19 cellular contexts compared by ENCODE assay signal in genomic region chr6:7546383-7546782, GRCh38. TPM values are rescaled to one million over a fixed set of nuclear protein-coding genes. Genes with fewer than 3 reads are reported as not detected.
A peak's percentile ranks its signal among the peaks of the same experiment; 100 is the strongest.
DNase-seq lines count a peak whose midpoint lies in the region; ATAC-seq and TF ChIP-seq lines count a peak whose summit lies in the region.
"Had no signal": no experiment of that assay in that cellular context is flagged by ENCODE, and none has a peak within 500 bp of the region (broad histone marks: within the 10 kb centered on the region; RNA-seq: fewer than 3 reads in every experiment).

No MANE protein-coding gene starts in this region.

- H3K27me3 ChIP-seq in heart left ventricle (peaks cover under 1 to 81% (median 26%) of the 10 kb centered on the region in 9 donors), breast epithelium (no peaks in the 10 kb centered on the region), hepatocyte (no peaks in the 10 kb centered on the region), transverse colon (peaks cover 26% of the 10 kb centered on the region), dorsolateral prefrontal cortex (peaks cover 0 to 95% (median 31%) of the 10 kb centered on the region in 45 donors)

- in situ Hi-C loops in transverse colon (cut with MboI; ENCODE audit: low pct_ligation_motif_present in 1 of 4, low pct_unique_long_range_greater_than_20kb in 1 of 4, low sequenced_read_pairs in 3 of 4) = no loop called here

- no peaks in the 10 kb centered on the region for H3K36me3 ChIP-seq in heart left ventricle
- H3K36me3 ChIP-seq in breast epithelium = no peaks in the 10 kb centered on the region
- H3K36me3 ChIP-seq in hepatocyte (replicated peaks; ENCODE audit: insufficient read depth, low read depth) = no peaks in the 10 kb centered on the region
- H3K36me3 ChIP-seq in transverse colon = no peaks in the 10 kb centered on the region
- H3K36me3 ChIP-seq: BLaER1 had no signal

- H3K9me3 ChIP-seq in heart left ventricle (no peaks in the 10 kb centered on the region), breast epithelium (no peaks in the 10 kb centered on the region), hepatocyte (ENCODE audit: low read depth) (no peaks in the 10 kb centered on the region), transverse colon (no peaks in the 10 kb centered on the region)
- H3K9me3 ChIP-seq: BLaER1 had no signal

- H3K4me3 ChIP-seq in heart left ventricle (no peak overlapping the region), breast epithelium (no peak overlapping the region), hepatocyte (no peak overlapping the region), transverse colon (no peak overlapping the region), dorsolateral prefrontal cortex (no peak overlapping the region)
- H3K4me3 ChIP-seq: BLaER1 had no signal

- TF ChIP-seq POLR2A in heart left ventricle (IDR thresholded peaks at IDR 0.05) (no peak), breast epithelium (IDR thresholded peaks at IDR 0.05) (no peak), transverse colon (IDR thresholded peaks at IDR 0.05) (no peak)

- intact Hi-C loops in heart left ventricle (cut with DNase I) (no loop called here), Right ventricle myocardium inferior (cut with DNase I) (no loop called here), breast epithelium (cut with DNase I; ENCODE audit: low total_unique reads) (no loop called here), transverse colon (cut with DNase I; ENCODE audit: low total_unique reads) (no loop called here), dorsolateral prefrontal cortex (cut with DNase I) (no loop called here)

- no peak overlapping the region for H2AFZ ChIP-seq in hepatocyte

- ATAC-seq in heart left ventricle (no peak), Right ventricle myocardium inferior (no peak), HG02642 (IDR thresholded peaks at IDR 0.05; ENCODE audit: poor library complexity, unreplicated experiment) (no peak)

- peak overlapping the region; percentile 75 for H3K4me2 ChIP-seq in hepatocyte
- H3K4me2 ChIP-seq: BLaER1 had no signal

- H3K27ac ChIP-seq in heart left ventricle (peak overlapping the region in 9 of 12 donors; percentile 7 to 97 (median 92)), breast epithelium (peak overlapping the region; percentile 61 to 96), hepatocyte (peak overlapping the region; percentile 98), transverse colon (peak overlapping the region; percentile 78 to 88 (median 86)), dorsolateral prefrontal cortex (no peak overlapping the region)
- H3K27ac ChIP-seq: BLaER1 had no signal

- H3K4me1 ChIP-seq in heart left ventricle = peaks cover 0 to 28% (median 3%) of the 10 kb centered on the region in 12 donors
- H3K4me1 ChIP-seq in breast epithelium = no peaks in the 10 kb centered on the region
- H3K4me1 ChIP-seq in hepatocyte (ENCODE audit: insufficient read depth) = peaks cover 37% of the 10 kb centered on the region
- peaks cover 7 to 58% (median 30%) of the 10 kb centered on the region in 4 donors for H3K4me1 ChIP-seq in transverse colon

- TF ChIP-seq EP300 in transverse colon (IDR thresholded peaks at IDR 0.05; ENCODE audit: low read depth) = no peak

- TF ChIP-seq CTCF in heart left ventricle (IDR thresholded peaks at IDR 0.05) (no peak), breast epithelium (IDR thresholded peaks at IDR 0.05) (no peak), hepatocyte (IDR thresholded peaks at IDR 0.05; ENCODE audit: poor library complexity) (no peak), transverse colon (IDR thresholded peaks at IDR 0.05) (no peak), dorsolateral prefrontal cortex (IDR thresholded peaks at IDR 0.05 in 54 of 56, conservative IDR thresholded peaks at IDR 0.05 in 2 of 56; ENCODE audit: low read depth in 1 of 56, partially characterized antibody in 56 of 56) (no peak)

- H3K9me2 ChIP-seq in hepatocyte (replicated peaks; ENCODE audit: insufficient read depth) = no peaks in the 10 kb centered on the region

- H4K20me1 ChIP-seq in hepatocyte (ENCODE audit: insufficient read depth, poor library complexity, severe bottlenecking) = no peaks in the 10 kb centered on the region

- DNase-seq in heart left ventricle = no peak
- DNase-seq in Right ventricle myocardium inferior (ENCODE audit: missing footprints) = no peak
- DNase-seq in breast epithelium (ENCODE audit: low spot score in 2 of 2) = no peak
- DNase-seq in hepatocyte (ENCODE audit: low spot score) = no peak
- DNase-seq in transverse colon = no peak
- no peak for DNase-seq in dorsolateral prefrontal cortex
- no peak for DNase-seq in dedifferentiated amniotic fluid mesenchymal stem cell (ENCODE audit: extremely low spot score)
- DNase-seq: 8988T; CD8-positive, alpha-beta memory T cell; DMS153; HFFc6; KG1; NCI-H1092; NCI-H1694; NCI-H2107; NCI-H226; NCI-H526 had no signal

- 85 to 89% (median 86%) methylated on average over 2 of the region's 2 CpGs for WGBS in heart left ventricle, 4 donors
- 83% methylated on average over 2 of the region's 2 CpGs for WGBS in hepatocyte (ENCODE audit: low lambda C conversion rate, missing lambda C conversion rate)
- WGBS in transverse colon (ENCODE audit: low coverage in 1 of 2), 2 donors = 77 to 85% methylated on average over 2 of the region's 2 CpGs

- peaks cover 79% of the 10 kb centered on the region for H3K79me2 ChIP-seq in hepatocyte

RNA-seq across cellular contexts. Expression of gene DSP, which starts 4.9 kb away (rescaled TPM):
- total RNA-seq in heart left ventricle (100 to 1,000 TPM; 238 to 373 (median 337) TPM), Right ventricle myocardium inferior (305 TPM), breast epithelium (100 to 1,000 TPM in 1 of 3 donors, 10 to 100 TPM in 1, 1 to 10 TPM in 1; 2.1 to 165 (median 95.4) TPM), hepatocyte (123 and 156 TPM in 2 replicates), transverse colon (100 to 1,000 TPM; 160 to 243 (median 202) TPM), dorsolateral prefrontal cortex (10 to 100 TPM in 16 of 120 experiments, 1 to 10 TPM in 104; 1.2 to 31.8 (median 2.9) TPM)
- polyA plus RNA-seq in heart left ventricle (100 to 1,000 TPM in 1 of 2 donors, 10 to 100 TPM in 1; 81.9 to 130 TPM), hepatocyte (73.7 and 78.1 TPM in 2 replicates)

RNA-seq across cellular contexts. Expression of gene SNRNP48, which starts 43.6 kb away (rescaled TPM):
- total RNA-seq in heart left ventricle = 10 to 100 TPM in 7 of 9 donors, 1 to 10 TPM in 2; 8.2 to 25.8 (median 13.3) TPM
- polyA plus RNA-seq in heart left ventricle = 10 to 100 TPM in 1 of 2 donors, 1 to 10 TPM in 1; 9.0 to 20.4 TPM
- total RNA-seq in Right ventricle myocardium inferior = 16.2 TPM
- 10 to 100 TPM; 13.9 to 20.9 (median 15.4) TPM for total RNA-seq in breast epithelium
- total RNA-seq in hepatocyte = 14.6 and 15.3 TPM in 2 replicates
- polyA plus RNA-seq in hepatocyte = 4.0 and 7.6 TPM in 2 replicates
- total RNA-seq in transverse colon = 10 to 100 TPM in 3 of 4 donors, 1 to 10 TPM in 1; 7.9 to 31.8 (median 16.6) TPM
- total RNA-seq in dorsolateral prefrontal cortex = 10 to 100 TPM in 102 of 120 experiments, 1 to 10 TPM in 18; 7.9 to 25.1 (median 12.6) TPM

Comparison
In these comparisons a context has a peak if more than half of its experiments do, and no peak if none do; other contexts are left out.
1. H3K27ac ChIP-seq: peak in heart left ventricle (9 of 12), breast epithelium (2 of 2), hepatocyte (single experiment) and transverse colon (4 of 4); none in dorsolateral prefrontal cortex (0 of 59).